24 cellular contexts compared by ENCODE assay signal in genomic region chr5:10745133-10745532, GRCh38. TPM values are rescaled to one million over a fixed set of nuclear protein-coding genes. Genes with fewer than 3 reads are reported as not detected.
DNase-seq lines count a peak whose midpoint lies in the region; ATAC-seq and TF ChIP-seq lines count a peak whose summit lies in the region.
"Had no signal": no experiment of that assay in that cellular context is flagged by ENCODE, and none has a peak within 500 bp of the region (broad histone marks: within the 10 kb centered on the region; RNA-seq: fewer than 3 reads in every experiment).

No MANE protein-coding gene starts in this region.

- TF ChIP-seq CTCF in heart left ventricle (IDR thresholded peaks at IDR 0.05) = no peak

- H4K12ac ChIP-seq in trophoblast cell (ENCODE audit: low read depth, low read length) = no peak overlapping the region

- no peak overlapping the region for H2AK5ac ChIP-seq in trophoblast cell (ENCODE audit: low read length)

- peaks cover 0 to 36% (median 6%) of the 10 kb centered on the region in 12 donors for H3K4me1 ChIP-seq in heart left ventricle
- peaks cover 0 to 3% of the 10 kb centered on the region in 2 experiments for H3K4me1 ChIP-seq in trophoblast cell (ENCODE audit: control insufficient read depth in 1 of 2, insufficient read depth in 2 of 2, low read length in 2 of 2)
- H3K4me1 ChIP-seq: testis had no signal

- H3K9ac ChIP-seq in trophoblast cell (ENCODE audit: low read length) = no peak overlapping the region

- ATAC-seq in heart left ventricle (peak; percentile 79 to 94 (median 89)), GM19463 (IDR thresholded peaks at IDR 0.05; ENCODE audit: unreplicated experiment) (no peak)
- ATAC-seq: activated T-cell treated with anti-CD3 and anti-CD28 coated beads, Interleukin-2, amount 50 U/mL, for 4 hours; effector memory CD8-positive, alpha-beta T cell; natural killer cell; right lobe of liver had no signal

- H2BK120ac ChIP-seq in trophoblast cell (ENCODE audit: insufficient read depth, low read length, poor library complexity) = no peak overlapping the region

- H4K8ac ChIP-seq in trophoblast cell (ENCODE audit: low read depth, low read length) = no peak overlapping the region

- no peak overlapping the region for H2AFZ ChIP-seq in trophoblast cell (ENCODE audit: insufficient read depth, low read length, poor library complexity)
- H2AFZ ChIP-seq: hepatocyte had no signal

- DNase-seq in EH (ENCODE audit: low read depth) (peak; percentile 35), astrocyte of the hippocampus (ENCODE audit: low read depth, low spot score) (peak; percentile 87), heart left ventricle (no peak), trophoblast cell (peak; percentile 56 to 73), DMS 273 treated with DMSO at 0.1 percent for 48 hours (lab: John Stamatoyannopoulos, UW) (no peak), middle frontal gyrus (ENCODE audit: extremely low spot score, low spot score) (no peak), DMS 273 (lab: John Stamatoyannopoulos, UW; ENCODE audit: unreplicated experiment) (no peak)
- DNase-seq: ACHN; activated CD4-positive, CD25-positive, alpha-beta regulatory T cell treated with anti-CD3 and anti-CD28 coated beads, Interleukin-2, amount 50 U/mL, for 72 hours; activated CD8-positive, alpha-beta memory T cell treated with anti-CD3 and anti-CD28 coated beads for 24 hours; activated naive CD4-positive, alpha-beta T cell treated with anti-CD3 and anti-CD28 coated beads, Interleukin-2, amount 10 ng/mL, durations not matched to agents 7 days and 5 days; activated T-cell treated with anti-CD3 and anti-CD28 coated beads, Interleukin-2, amount 50 U/mL, for 4 hours; CD4-positive, CD25-positive, alpha-beta regulatory T cell; DMS79; effector memory CD8-positive, alpha-beta T cell; H9; mammary epithelial cell; natural killer cell; NCI-H1092 treated with DMSO at 0.1 percent for 48 hours; NCI-H510A treated with DMSO at 0.1 percent for 48 hours; right lobe of liver; testis had no signal

- no peak overlapping the region for H2BK12ac ChIP-seq in trophoblast cell (ENCODE audit: low read length)

- no peak overlapping the region for H3K14ac ChIP-seq in trophoblast cell (ENCODE audit: low read length)

- H3K36me3 ChIP-seq in heart left ventricle (peaks cover 0 to 68% (median 46%) of the 10 kb centered on the region in 9 donors), trophoblast cell (ENCODE audit: control insufficient read depth in 1 of 2, insufficient read depth in 2 of 2, low read length in 2 of 2) (peaks cover 27 to 45% of the 10 kb centered on the region in 2 experiments)

- no peaks in the 10 kb centered on the region for H3K79me2 ChIP-seq in trophoblast cell (ENCODE audit: control insufficient read depth, insufficient read depth, low read length, poor library complexity)

- no peaks in the 10 kb centered on the region for H3K27me3 ChIP-seq in heart left ventricle
- no peaks in the 10 kb centered on the region for H3K27me3 ChIP-seq in trophoblast cell (ENCODE audit: insufficient read depth, low read length)
- H3K27me3 ChIP-seq: hepatocyte, right lobe of liver, testis had no signal

- H3K79me1 ChIP-seq in trophoblast cell (ENCODE audit: low read length) = peaks cover 2% of the 10 kb centered on the region

- TF ChIP-seq POLR2A in heart left ventricle (IDR thresholded peaks at IDR 0.05) = no peak

- no peak overlapping the region for H3K4ac ChIP-seq in trophoblast cell (ENCODE audit: low read depth, low read length)

- H3K4me3 ChIP-seq in heart left ventricle (no peak overlapping the region), trophoblast cell (ENCODE audit: low read depth, low read length) (no peak overlapping the region)
- H3K4me3 ChIP-seq: hepatocyte, right lobe of liver, testis had no signal

- no peak overlapping the region for H2BK5ac ChIP-seq in trophoblast cell (ENCODE audit: low read depth, low read length, poor library complexity)

- H3K23ac ChIP-seq in trophoblast cell (ENCODE audit: low read length) = no peak overlapping the region

- no peak overlapping the region for H3K4me2 ChIP-seq in trophoblast cell (ENCODE audit: low read length)
- H3K4me2 ChIP-seq: hepatocyte had no signal

- intact Hi-C loops in heart left ventricle (cut with DNase I) = no loop called here

- H4K91ac ChIP-seq in trophoblast cell (ENCODE audit: low read depth, low read length) = no peak overlapping the region

- H3K9me3 ChIP-seq in heart left ventricle = peaks cover 0 to 13% (median 0%) of the 10 kb centered on the region in 12 donors
- peaks cover 2% of the 10 kb centered on the region for H3K9me3 ChIP-seq in trophoblast cell (ENCODE audit: insufficient read depth, low read depth, low read length)
- H3K9me3 ChIP-seq: right lobe of liver, testis had no signal

- H3K18ac ChIP-seq in trophoblast cell (ENCODE audit: low read length) = no peak overlapping the region

- WGBS in heart left ventricle, 4 donors = 47 to 69% (median 56%) methylated on average over 5 of the region's 5 CpGs
- no CpG with 5 or more reads among the region's 5 CpGs for WGBS in trophoblast cell (ENCODE audit: extremely low coverage, insufficient coverage, insufficient read length)

- H3K27ac ChIP-seq in heart left ventricle (peak overlapping the region in 7 of 12 donors; percentile 10 to 67 (median 24)), trophoblast cell (ENCODE audit: low read depth, low read length) (no peak overlapping the region)
- H3K27ac ChIP-seq: hepatocyte, testis had no signal

RNA-seq across cellular contexts. Expression of gene DAP, which starts 15.9 kb away (rescaled TPM):
- 10 to 100 TPM; 24.3 to 61.6 (median 28.5) TPM for total RNA-seq in heart left ventricle
- polyA plus RNA-seq in heart left ventricle = 10 to 100 TPM; 13.8 to 45.8 TPM
- polyA plus RNA-seq in trophoblast cell (2013) = 175 and 176 TPM in 2 replicates

Comparison
In these comparisons a context has a peak if more than half of its experiments do, and no peak if none do; other contexts are left out.
1. DNase-seq: peak in EH (single experiment), astrocyte of the hippocampus (single experiment) and trophoblast cell (2 of 2); none in heart left ventricle (0 of 5), DMS 273 treated with DMSO at 0.1 percent for 48 hours (single experiment), middle frontal gyrus (single experiment) and DMS 273 (single experiment).